In the genomic region with DNA sequence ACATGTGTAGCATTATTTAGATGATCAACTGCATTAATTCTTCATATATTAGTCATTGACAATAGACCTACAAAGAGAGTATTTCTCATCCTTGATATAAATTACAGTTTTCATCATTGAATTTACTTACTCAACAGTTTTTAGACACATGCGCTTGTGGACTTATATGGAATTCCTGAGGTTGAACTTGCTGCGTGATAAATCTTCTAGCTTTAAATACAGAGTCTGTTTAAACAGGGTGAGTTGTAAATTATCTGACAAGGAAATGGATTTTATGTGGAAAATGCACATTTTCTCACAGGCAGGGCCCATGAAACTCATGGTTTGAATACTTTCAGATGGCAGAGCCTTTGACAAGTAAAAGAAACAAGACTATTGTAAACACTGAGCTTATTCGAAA, we compare ENCODE assay signal across 7 cellular contexts.
DNase-seq lines count a peak whose midpoint lies in the region; TF ChIP-seq lines count a peak whose summit lies in the region.
"Not testable (repeated sequence)": the region's sequence is repeated elsewhere in the genome, so short reads cannot be mapped to it uniquely, and the experiment has no call there.

No MANE protein-coding gene starts in this region.

- POLR2A ChIA-PET in AG04449 (lab: Yijun Ruan, JAX): not testable (repeated sequence)

- peaks cover 16% of the 10 kb centered on the region for H3K4me1 Mint-ChIP-seq in osteocyte (ENCODE audit: unreplicated experiment)

- H3K27ac Mint-ChIP-seq in osteocyte (ENCODE audit: unreplicated experiment): peak overlapping the region; percentile 34

- H3K4me3 ChIP-seq in AG04449 (ENCODE audit: low read depth, low read length); choroid plexus epithelial cell (ENCODE audit: low read depth, low read length); fibroblast of the aortic adventitia (ENCODE audit: low read depth, low read length): not testable (repeated sequence)

- peak; percentile 46 for DNase-seq in AG04449 (ENCODE audit: low read depth, low spot score)
- DNase-seq in HS-27A (ENCODE audit: low read depth): peak; percentile 39
- DNase-seq in amniotic epithelial cell (ENCODE audit: low read depth): peak; percentile 87
- peak; percentile 39 for DNase-seq in choroid plexus epithelial cell (ENCODE audit: low read depth)
- peak; percentile 78 for DNase-seq in fibroblast of the aortic adventitia (ENCODE audit: low read depth)
- DNase-seq in iris pigment epithelial cell (ENCODE audit: low read depth): peak; percentile 52
- not testable (repeated sequence) for DNase-seq in osteocyte (ENCODE audit: extremely low spot score, unreplicated experiment)

- H3K27me3 Mint-ChIP-seq in osteocyte (ENCODE audit: unreplicated experiment): not testable (repeated sequence)

- CTCF ChIA-PET in AG04449 (lab: Yijun Ruan, JAX): not testable (repeated sequence)

- H3K4me3 Mint-ChIP-seq in osteocyte (ENCODE audit: unreplicated experiment): not testable (repeated sequence)

- not testable (repeated sequence) for H3K9me3 Mint-ChIP-seq in osteocyte (ENCODE audit: unreplicated experiment)

- H3K36me3 Mint-ChIP-seq in osteocyte (ENCODE audit: unreplicated experiment): not testable (repeated sequence)

- not testable (repeated sequence) for TF ChIP-seq CTCF in AG04449 (IDR thresholded peaks at IDR 0.05; ENCODE audit: insufficient read depth, low read length, missing control alignments); choroid plexus epithelial cell (conservative IDR thresholded peaks at IDR 0.05; ENCODE audit: low read depth, low read length); fibroblast of the aortic adventitia (IDR thresholded peaks at IDR 0.05; ENCODE audit: insufficient read depth, low read length); osteocyte (IDR thresholded peaks at IDR 0.05)
